In genomic region chr15:82410306-82410705, GRCh38 we compare ENCODE assay signal across 5 cellular contexts. TPM values are rescaled to one million over a fixed set of nuclear protein-coding genes. Genes with fewer than 3 reads are reported as not detected.
DNase-seq lines count a peak whose midpoint lies in the region; ATAC-seq and TF ChIP-seq lines count a peak whose summit lies in the region.
"Not testable (repeated sequence)": the region's sequence is repeated elsewhere in the genome, so short reads cannot be mapped to it uniquely, and the experiment has no call there.

No MANE protein-coding gene starts in this region.

- H3K27me3 Mint-ChIP-seq in nephron (ENCODE audit: low read depth), result not testable (repeated sequence)

- H3K4me1 Mint-ChIP-seq in nephron, result not testable (repeated sequence)

- peak overlapping the region; percentile 20 to 78 (median 27) for H3K27ac Mint-ChIP-seq in nephron

- peak; percentile 46 for ATAC-seq in esophagus mucosa

- not testable (repeated sequence) for H3K4me3 Mint-ChIP-seq in nephron

- DNase-seq in OCI-M1 (lab: John Stamatoyannopoulos, UW), result peak; percentile 54
- peak; percentile 58 for DNase-seq in dermis blood vessel endothelial cell
- peak; percentile 30 for DNase-seq in renal cortical epithelial cell (ENCODE audit: low read depth)

- H3K9me3 Mint-ChIP-seq in nephron, result not testable (repeated sequence)

- peaks cover 20% of the 10 kb centered on the region for H3K36me3 Mint-ChIP-seq in nephron (ENCODE audit: low read depth)

- not testable (repeated sequence) for TF ChIP-seq CTCF in nephron (IDR thresholded peaks at IDR 0.05; ENCODE audit: unreplicated experiment in 3 of 3)

RNA-seq across cellular contexts. Expression of gene GOLGA6L9, which starts 19.3 kb away (rescaled TPM):
- total RNA-seq in dermis blood vessel endothelial cell (0.85 and 1.3 TPM in 2 replicates), esophagus mucosa (6.1 TPM), renal cortical epithelial cell (0.69 and 4.6 TPM in 2 replicates)

Comparison
In these comparisons a context has a peak if more than half of its experiments do, and no peak if none do; other contexts are left out.
1. Peak in every context shown above with its lines: DNase-seq and ATAC-seq.